In genomic region chr6:45436544-45437440, GRCh38 we compare ENCODE assay signal across 8 cellular contexts. TPM values are rescaled to one million over a fixed set of nuclear protein-coding genes. Genes with fewer than 3 reads are reported as not detected.
DNase-seq lines count a peak whose midpoint lies in the region; ATAC-seq, FAIRE-seq and TF ChIP-seq lines count a peak whose summit lies in the region.

No MANE protein-coding gene starts in this region.

- no peaks in the 10 kb centered on the region for H3K9me1 ChIP-seq in keratinocyte (ENCODE audit: control insufficient read depth, extremely low read depth, insufficient read depth, low read length)

- peak in 4 of 5 donors; percentile 18 to 51 (median 30) for DNase-seq in CD4-positive, alpha-beta memory T cell
- DNase-seq in activated T-helper 1 cell treated with anti-CD3 and anti-CD28 coated beads, Interleukin-12 subunit alpha, Interleukin-12 subunit beta, Interleukin-2, Interleukin-4 antibody, amounts not matched to agents 30 ng/mL and 10 ng/mL and 1 ng/mL, durations not matched to agents 14 hours and 24 hours and 36 hours (ENCODE audit: low spot score), result no peak
- DNase-seq in keratinocyte (ENCODE audit: low read depth, low spot score), result no peak
- no peak for DNase-seq in HAP-1 (ENCODE audit: low spot score in 2 of 2)
- no peak for DNase-seq in left lobe of liver (ENCODE audit: low spot score)
- no peak for DNase-seq in neuronal stem cell (ENCODE audit: low spot score)
- DNase-seq in amygdala (lab: John Stamatoyannopoulos, UW), result no peak

- H4K20me1 ChIP-seq in keratinocyte (ENCODE audit: control insufficient read depth, extremely low read depth, insufficient read depth, low read length), result no peaks in the 10 kb centered on the region

- WGBS in neuronal stem cell (ENCODE audit: extremely low coverage in 2 of 2, insufficient read length in 2 of 2, insufficient replicate concordance in 1 of 2), 2 donors, result no CpG with 5 or more reads among the region's 7 CpGs

- H3K4me3 Mint-ChIP-seq in CD4-positive, alpha-beta memory T cell, result peak overlapping the region; percentile 12 to 85 (median 63)
- H3K4me3 Mint-ChIP-seq in activated T-helper 1 cell treated with anti-CD3 and anti-CD28 coated beads, Interleukin-12 subunit alpha, Interleukin-12 subunit beta, Interleukin-2, Interleukin-4 antibody, amounts not matched to agents 30 ng/mL and 10 ng/mL and 1 ng/mL, durations not matched to agents 14 hours and 24 hours and 36 hours, result peak overlapping the region; percentile 70

- no peaks in the 10 kb centered on the region for H3K79me2 ChIP-seq in keratinocyte (ENCODE audit: control insufficient read depth, insufficient read depth, low read length)

- peaks cover 43 to 44% of the 10 kb centered on the region in 2 donors for H3K36me3 Mint-ChIP-seq in CD4-positive, alpha-beta memory T cell
- peaks cover 33% of the 10 kb centered on the region for H3K36me3 Mint-ChIP-seq in activated T-helper 1 cell treated with anti-CD3 and anti-CD28 coated beads, Interleukin-12 subunit alpha, Interleukin-12 subunit beta, Interleukin-2, Interleukin-4 antibody, amounts not matched to agents 30 ng/mL and 10 ng/mL and 1 ng/mL, durations not matched to agents 14 hours and 24 hours and 36 hours (ENCODE audit: low read depth)

- H3K4ac ChIP-seq in neuronal stem cell (ENCODE audit: low read length), result no peak overlapping the region

- intact Hi-C loops in CD4-positive, alpha-beta memory T cell (cut with micrococcal nuclease), result loop anchor here (1.0 to 2.0 kb wide), 2 partner anchors 8 to 14 kb away; no protein-coding TSS in a partner anchor
- intact Hi-C loops in activated T-helper 1 cell treated with anti-CD3 and anti-CD28 coated beads, Interleukin-12 subunit alpha, Interleukin-12 subunit beta, Interleukin-2, Interleukin-4 antibody, amounts not matched to agents 30 ng/mL and 10 ng/mL and 1 ng/mL, durations not matched to agents 14 hours and 24 hours and 36 hours (cut with micrococcal nuclease), result loop anchor here (1.0 to 5.0 kb wide), 12 partner anchors 9 to 486 kb away; no protein-coding TSS in a partner anchor

- peak overlapping the region; percentile 6 to 89 (median 65) for H3K27ac Mint-ChIP-seq in CD4-positive, alpha-beta memory T cell
- peak overlapping the region; percentile 86 for H3K27ac Mint-ChIP-seq in activated T-helper 1 cell treated with anti-CD3 and anti-CD28 coated beads, Interleukin-12 subunit alpha, Interleukin-12 subunit beta, Interleukin-2, Interleukin-4 antibody, amounts not matched to agents 30 ng/mL and 10 ng/mL and 1 ng/mL, durations not matched to agents 14 hours and 24 hours and 36 hours

- in situ Hi-C loops in HAP-1 (cut with MboI; ENCODE audit: low sequenced_read_pairs), result no loop called here

- peak overlapping the region; percentile 11 for H3K27ac ChIP-seq in CD4-positive, alpha-beta memory T cell (ENCODE audit: low read depth, low read length)
- H3K27ac ChIP-seq in keratinocyte (ENCODE audit: control insufficient read depth, insufficient read depth, low read length) (peak overlapping the region; percentile 61), neuronal stem cell (replicated peaks; ENCODE audit: low read length) (no peak overlapping the region)

- H4K91ac ChIP-seq in neuronal stem cell (ENCODE audit: low read depth, low read length, poor library complexity), result no peak overlapping the region

- H3K23ac ChIP-seq in neuronal stem cell (ENCODE audit: low read depth, low read length, poor library complexity), result no peak overlapping the region

- H3K9ac ChIP-seq in keratinocyte (ENCODE audit: control insufficient read depth, extremely low read depth, insufficient read depth, low read length) (no peak overlapping the region), neuronal stem cell (ENCODE audit: low read depth, low read length, poor library complexity) (no peak overlapping the region)

- ATAC-seq in HG03432 (IDR thresholded peaks at IDR 0.05; ENCODE audit: unreplicated experiment) (peak; percentile 63), left lobe of liver (no peak)

- no peak overlapping the region for H2BK15ac ChIP-seq in neuronal stem cell (ENCODE audit: low read length)

- no peak overlapping the region for H3K18ac ChIP-seq in neuronal stem cell (ENCODE audit: low read length)

- H3K4me1 Mint-ChIP-seq in CD4-positive, alpha-beta memory T cell, result peaks cover 62 to 92% (median 68%) of the 10 kb centered on the region in 4 donors
- peaks cover 59% of the 10 kb centered on the region for H3K4me1 Mint-ChIP-seq in activated T-helper 1 cell treated with anti-CD3 and anti-CD28 coated beads, Interleukin-12 subunit alpha, Interleukin-12 subunit beta, Interleukin-2, Interleukin-4 antibody, amounts not matched to agents 30 ng/mL and 10 ng/mL and 1 ng/mL, durations not matched to agents 14 hours and 24 hours and 36 hours (ENCODE audit: low read depth)

- TF ChIP-seq CTCF in keratinocyte (optimal IDR thresholded peaks at IDR 0.05 in 1 of 3, IDR thresholded peaks at IDR 0.05 in 1 of 3, conservative IDR thresholded peaks at IDR 0.05 in 1 of 3; ENCODE audit: extremely low read depth in 1 of 3, insufficient read depth in 2 of 3, low read length in 3 of 3), result no peak

- peaks cover 97% of the 10 kb centered on the region for H3K4me1 ChIP-seq in CD4-positive, alpha-beta memory T cell (ENCODE audit: insufficient read depth, low read length)
- H3K4me1 ChIP-seq in keratinocyte (ENCODE audit: control insufficient read depth, extremely low read depth, insufficient read depth, low read length) (peaks cover 56% of the 10 kb centered on the region), HAP-1 (no peaks in the 10 kb centered on the region), neuronal stem cell (ENCODE audit: control insufficient read depth in 2 of 2, insufficient read depth in 1 of 2, low read depth in 1 of 2, low read length in 2 of 2) (no peaks in the 10 kb centered on the region)

- H2AFZ ChIP-seq in keratinocyte (ENCODE audit: control insufficient read depth, low read length) (peak overlapping the region; percentile 2), neuronal stem cell (ENCODE audit: low read length) (no peak overlapping the region)

- H3K9me3 Mint-ChIP-seq in CD4-positive, alpha-beta memory T cell, result no peaks in the 10 kb centered on the region
- no peaks in the 10 kb centered on the region for H3K9me3 Mint-ChIP-seq in activated T-helper 1 cell treated with anti-CD3 and anti-CD28 coated beads, Interleukin-12 subunit alpha, Interleukin-12 subunit beta, Interleukin-2, Interleukin-4 antibody, amounts not matched to agents 30 ng/mL and 10 ng/mL and 1 ng/mL, durations not matched to agents 14 hours and 24 hours and 36 hours

- no peak overlapping the region for H2BK5ac ChIP-seq in neuronal stem cell (ENCODE audit: low read length)

- H3K4me2 ChIP-seq in keratinocyte (ENCODE audit: control insufficient read depth, extremely low read depth, insufficient read depth, low read depth, low read length), result peak overlapping the region; percentile 67
- no peak overlapping the region for H3K4me2 ChIP-seq in neuronal stem cell (ENCODE audit: insufficient read depth, low read length, poor library complexity, severe bottlenecking)

- no peaks in the 10 kb centered on the region for H3K36me3 ChIP-seq in CD4-positive, alpha-beta memory T cell (ENCODE audit: insufficient read depth, low read length)
- H3K36me3 ChIP-seq in keratinocyte (ENCODE audit: control insufficient read depth in 2 of 2, extremely low read depth in 1 of 2, insufficient read depth in 2 of 2, low read length in 2 of 2), result no peaks in the 10 kb centered on the region
- H3K36me3 ChIP-seq in HAP-1 (replicated peaks), result no peaks in the 10 kb centered on the region
- peaks cover 0 to 100% of the 10 kb centered on the region in 2 donors for H3K36me3 ChIP-seq in neuronal stem cell (replicated peaks in 1 of 2; ENCODE audit: control insufficient read depth in 2 of 2, insufficient read depth in 2 of 2, low read length in 2 of 2)

- CTCF ChIA-PET in CD4-positive, alpha-beta memory T cell (lab: Charles Lee; ENCODE audit: partially characterized antibody), result interaction anchor here (0.9 to 1.0 kb wide), 3 partner anchors 11 to 18 kb away, joined by 3 read pairs; no protein-coding TSS in a partner anchor

- no peak overlapping the region for H2BK12ac ChIP-seq in neuronal stem cell (ENCODE audit: low read length)

- H3K14ac ChIP-seq in neuronal stem cell (ENCODE audit: low read length), result no peak overlapping the region

- H3K9me3 ChIP-seq in CD4-positive, alpha-beta memory T cell (ENCODE audit: control insufficient read depth in 1 of 2, low read length in 2 of 2), result no peaks in the 10 kb centered on the region
- H3K9me3 ChIP-seq in keratinocyte (ENCODE audit: control insufficient read depth, low read depth, low read length) (no peaks in the 10 kb centered on the region), HAP-1 (no peaks in the 10 kb centered on the region), neuronal stem cell (replicated peaks in 1 of 2; ENCODE audit: control insufficient read depth in 2 of 2, insufficient read depth in 1 of 2, low read depth in 1 of 2, low read length in 2 of 2) (no peaks in the 10 kb centered on the region)

- POLR2A ChIA-PET in CD4-positive, alpha-beta memory T cell (lab: Charles Lee; ENCODE audit: partially characterized antibody), result interaction anchor here (0.5 to 1.9 kb wide), 6 partner anchors 11 to 58 kb away, joined by 3 to 6 read pairs (median 4); no protein-coding TSS in a partner anchor

- no peak overlapping the region for H2BK120ac ChIP-seq in neuronal stem cell (ENCODE audit: low read depth, low read length)

- H3K27me3 ChIP-seq in CD4-positive, alpha-beta memory T cell (ENCODE audit: insufficient read depth, low read length), result no peaks in the 10 kb centered on the region
- H3K27me3 ChIP-seq in keratinocyte (ENCODE audit: control insufficient read depth, extremely low read depth, insufficient read depth, low read length), result no peaks in the 10 kb centered on the region
- H3K27me3 ChIP-seq in HAP-1 (ENCODE audit: low read depth), result peaks cover 8% of the 10 kb centered on the region; the same call in 1 of the 2 replicates
- no peaks in the 10 kb centered on the region for H3K27me3 ChIP-seq in neuronal stem cell (ENCODE audit: control insufficient read depth in 3 of 3, insufficient read depth in 3 of 3, low read depth in 1 of 3, low read length in 3 of 3)

- H3K4me3 ChIP-seq in CD4-positive, alpha-beta memory T cell (ENCODE audit: low read length in 2 of 2), result no peak overlapping the region
- H3K4me3 ChIP-seq in keratinocyte (ENCODE audit: control insufficient read depth in 2 of 3, extremely low read depth in 1 of 3, insufficient read depth in 2 of 3, low read depth in 1 of 3, low read length in 3 of 3) (peak overlapping the region in 2 of 3 experiments; percentile 9 to 20), HAP-1 (no peak overlapping the region), neuronal stem cell (ENCODE audit: low read length in 2 of 2) (no peak overlapping the region)

- peak; percentile 90 for FAIRE-seq in keratinocyte (lab: Jason Lieb, UNC)

- H3K27me3 Mint-ChIP-seq in CD4-positive, alpha-beta memory T cell, result no peaks in the 10 kb centered on the region
- no peaks in the 10 kb centered on the region for H3K27me3 Mint-ChIP-seq in activated T-helper 1 cell treated with anti-CD3 and anti-CD28 coated beads, Interleukin-12 subunit alpha, Interleukin-12 subunit beta, Interleukin-2, Interleukin-4 antibody, amounts not matched to agents 30 ng/mL and 10 ng/mL and 1 ng/mL, durations not matched to agents 14 hours and 24 hours and 36 hours (ENCODE audit: insufficient read depth)

- dilution Hi-C loops in keratinocyte (cut with MboI; ENCODE audit: extremely low pct_ligation_motif_present, low sequenced_read_pairs), result no loop called here

- H2AK5ac ChIP-seq in neuronal stem cell (ENCODE audit: low read depth, low read length), result no peak overlapping the region

- H4K8ac ChIP-seq in neuronal stem cell (ENCODE audit: low read depth, low read length), result no peak overlapping the region

- no peaks in the 10 kb centered on the region for H3K79me1 ChIP-seq in neuronal stem cell (ENCODE audit: low read depth, low read length)

RNA-seq across cellular contexts. Expression of gene SUPT3H, which starts 59.1 kb away (rescaled TPM):
- total RNA-seq in CD4-positive, alpha-beta memory T cell, result 10 to 100 TPM; 11.8 to 12.6 TPM
- 10 to 100 TPM; 12.6 to 13.6 TPM for polyA plus RNA-seq in CD4-positive, alpha-beta memory T cell
- 11.0 and 11.7 TPM in 2 replicates for total RNA-seq in activated T-helper 1 cell treated with anti-CD3 and anti-CD28 coated beads, Interleukin-12 subunit alpha, Interleukin-12 subunit beta, Interleukin-2, Interleukin-4 antibody, amounts not matched to agents 30 ng/mL and 10 ng/mL and 1 ng/mL, durations not matched to agents 14 hours and 24 hours and 36 hours
- 7.6 to 8.1 TPM (median 7.8 TPM) in 3 replicates for polyA plus RNA-seq in keratinocyte
- polyA plus RNA-seq in keratinocyte (2011; ENCODE audit: low read depth), result 9.7 TPM
- 8.2 and 11.7 TPM in 2 replicates for polyA plus RNA-seq in keratinocyte (2011; cell fraction: cytosol; rRNA removed)
- polyA plus RNA-seq in keratinocyte (2011; cell fraction: nucleus; rRNA removed), result 11.3 and 13.1 TPM in 2 replicates
- polyA plus RNA-seq in keratinocyte (2012; ENCODE audit: low replicate concordance), result 5.0 and 5.9 TPM in 2 replicates
- polyA minus RNA-seq in keratinocyte, result 2.3 to 17.3 TPM (median 10.0 TPM) in 3 replicates
- 8.1 TPM for polyA minus RNA-seq in keratinocyte (2011; cell fraction: cytosol; rRNA and poly(A)+ RNA removed)
- polyA minus RNA-seq in keratinocyte (2011; cell fraction: nucleus; rRNA and poly(A)+ RNA removed), result 7.1 and 10.5 TPM in 2 replicates
- 1.2 TPM for total RNA-seq in left lobe of liver
- 29.0 TPM for polyA plus RNA-seq in neuronal stem cell (2013, experiment 1 of 2)
- polyA plus RNA-seq in neuronal stem cell (2013, experiment 2 of 2), result 29.2 TPM

Comparison
In these comparisons a context has a peak if more than half of its experiments do, and no peak if none do; other contexts are left out.
1. DNase-seq: peak in CD4-positive, alpha-beta memory T cell (4 of 5); none in activated T-helper 1 cell treated with anti-CD3 and anti-CD28 coated beads, Interleukin-12 subunit alpha, Interleukin-12 subunit beta, Interleukin-2, Interleukin-4 antibody, amounts not matched to agents 30 ng/mL and 10 ng/mL and 1 ng/mL, durations not matched to agents 14 hours and 24 hours and 36 hours (single experiment), keratinocyte (single experiment), HAP-1 (0 of 2), left lobe of liver (single experiment), neuronal stem cell (single experiment) and amygdala (0 of 56).
2. H3K4me3 ChIP-seq: peak in keratinocyte (2 of 3); none in CD4-positive, alpha-beta memory T cell (0 of 2), HAP-1 (single experiment) and neuronal stem cell (0 of 2).